30 cellular contexts compared by ENCODE assay signal in genomic region chr14:71135496-71135895, GRCh38.
"Had no signal": no experiment of that assay in that cellular context is flagged by ENCODE, and none has a peak within 500 bp of the region (broad histone marks: within the 10 kb centered on the region; RNA-seq: fewer than 3 reads in every experiment).

No MANE protein-coding gene starts in this region.

- H3K79me2 ChIP-seq: parathyroid adenoma had no signal

- ATAC-seq: naive thymus-derived CD4-positive, alpha-beta T cell; natural killer cell; psoas muscle; right cardiac atrium; right lobe of liver; stimulated activated effector memory CD8-positive, alpha-beta T cell treated with anti-CD3 and anti-CD28 coated beads, Interleukin-12 subunit alpha, Interleukin-12 subunit beta, amount 100 ng/mL, for 72 hours; stimulated activated naive B cell treated with anti-CD40 and anti-IgM and Interleukin-4, amounts not matched to agents 10 μg/mL and 1 μg/mL and 100 μg/mL, for 72 hours; upper lobe of right lung had no signal

- H3K9me3 Mint-ChIP-seq: naive thymus-derived CD4-positive, alpha-beta T cell; natural killer cell; stimulated activated effector memory CD8-positive, alpha-beta T cell treated with anti-CD3 and anti-CD28 coated beads, Interleukin-12 subunit alpha, Interleukin-12 subunit beta, amount 100 ng/mL, for 72 hours; stimulated activated naive B cell treated with anti-CD40 and anti-IgM and Interleukin-4, amounts not matched to agents 10 μg/mL and 1 μg/mL and 100 μg/mL, for 72 hours; stimulated activated naive CD8-positive, alpha-beta T cell treated with anti-CD3 and anti-CD28 coated beads, Interleukin-15, Interleukin-2, amounts not matched to agents 100 ng/mL and 50 ng/mL, for 24 hours had no signal

- H3K9ac ChIP-seq: parathyroid adenoma had no signal

- H3K27ac ChIP-seq: neutrophil, ovary, parathyroid adenoma, psoas muscle, right lobe of liver, sigmoid colon, suprapubic skin, testis, tibial artery, transverse colon, upper lobe of right lung, uterus had no signal

- H2AFZ ChIP-seq: parathyroid adenoma had no signal

- H3K4me1 ChIP-seq: psoas muscle, right lobe of liver, testis, uterus had no signal

- H3K4me1 Mint-ChIP-seq: nephron had no signal

- H3K36me3 Mint-ChIP-seq: naive thymus-derived CD4-positive, alpha-beta T cell; natural killer cell; stimulated activated effector memory CD8-positive, alpha-beta T cell treated with anti-CD3 and anti-CD28 coated beads, Interleukin-12 subunit alpha, Interleukin-12 subunit beta, amount 100 ng/mL, for 72 hours; type B pancreatic cell had no signal

- DNase-seq: naive thymus-derived CD4-positive, alpha-beta T cell; natural killer cell; nucleus accumbens; ovary; posterior cingulate gyrus; psoas muscle; right cardiac atrium; right lobe of liver; sigmoid colon; small intestine; stimulated activated CD4-positive, alpha-beta T cell treated with anti-CD3 and anti-CD28 coated beads, Interleukin-15, amount 100 ng/mL, for 24 hours; stimulated activated CD4-positive, alpha-beta T cell treated with anti-CD3 and anti-CD28 coated beads, Interleukin-2, amount 100 ng/mL, for 24 hours; stimulated activated CD4-positive, alpha-beta T cell treated with anti-CD3 and anti-CD28 coated beads, Interleukin-2, amount 100 ng/mL, for 48 hours; stimulated activated CD4-positive, alpha-beta T cell treated with anti-CD3 and anti-CD28 coated beads, Interleukin-4, amount 100 ng/mL, for 24 hours; stimulated activated naive B cell treated with anti-CD40 and anti-IgM and Interleukin-4, amounts not matched to agents 10 μg/mL and 1 μg/mL and 100 μg/mL, for 72 hours; stimulated activated naive CD4-positive, alpha-beta T cell treated with Interleukin-2 at 50 U/mL for 16 hours; substantia nigra; tibial artery; transverse colon; upper lobe of right lung; uterus had no signal

- H3K36me3 ChIP-seq: neutrophil, ovary, right lobe of liver, sigmoid colon, suprapubic skin, tibial artery, transverse colon, upper lobe of right lung, uterus had no signal

- H3K9me3 ChIP-seq: neutrophil, ovary, psoas muscle, right lobe of liver, sigmoid colon, suprapubic skin, testis, tibial artery, transverse colon, upper lobe of right lung, uterus had no signal

- H3K27me3 ChIP-seq: neutrophil, ovary, right lobe of liver, sigmoid colon, suprapubic skin, testis, tibial artery, transverse colon, upper lobe of right lung, uterus had no signal

- H3K27me3 Mint-ChIP-seq: progenitor cell of endocrine pancreas; stimulated activated naive CD8-positive, alpha-beta T cell treated with anti-CD3 and anti-CD28 coated beads, Interleukin-15, Interleukin-2, amounts not matched to agents 100 ng/mL and 50 ng/mL, for 24 hours had no signal

- H3K4me3 Mint-ChIP-seq: naive thymus-derived CD4-positive, alpha-beta T cell; natural killer cell; nephron; stimulated activated effector memory CD8-positive, alpha-beta T cell treated with anti-CD3 and anti-CD28 coated beads, Interleukin-12 subunit alpha, Interleukin-12 subunit beta, amount 100 ng/mL, for 72 hours; stimulated activated naive B cell treated with anti-CD40 and anti-IgM and Interleukin-4, amounts not matched to agents 10 μg/mL and 1 μg/mL and 100 μg/mL, for 72 hours; stimulated activated naive CD8-positive, alpha-beta T cell treated with anti-CD3 and anti-CD28 coated beads, Interleukin-15, Interleukin-2, amounts not matched to agents 100 ng/mL and 50 ng/mL, for 24 hours; type B pancreatic cell had no signal

- H3K27ac Mint-ChIP-seq: naive thymus-derived CD4-positive, alpha-beta T cell; natural killer cell; nephron; progenitor cell of endocrine pancreas; stimulated activated effector memory CD8-positive, alpha-beta T cell treated with anti-CD3 and anti-CD28 coated beads, Interleukin-12 subunit alpha, Interleukin-12 subunit beta, amount 100 ng/mL, for 72 hours; stimulated activated naive CD8-positive, alpha-beta T cell treated with anti-CD3 and anti-CD28 coated beads, Interleukin-15, Interleukin-2, amounts not matched to agents 100 ng/mL and 50 ng/mL, for 24 hours; type B pancreatic cell had no signal

- H3K4me3 ChIP-seq: ovary, psoas muscle, right lobe of liver, sigmoid colon, suprapubic skin, testis, tibial artery, transverse colon, upper lobe of right lung, uterus had no signal
